8 cellular contexts compared by ENCODE assay signal in genomic region chr17:82734987-82735866, GRCh38. TPM values are rescaled to one million over a fixed set of nuclear protein-coding genes. Genes with fewer than 3 reads are reported as not detected.
DNase-seq lines count a peak whose midpoint lies in the region; ATAC-seq and TF ChIP-seq lines count a peak whose summit lies in the region.

TSS of gene FN3K (plus strand) at chr17:82735615. CDS start at chr17:82735637, 22 bp downstream.

- TF ChIP-seq CTCF in right lobe of liver (IDR thresholded peaks at IDR 0.05) = no peak

- H3K27me3 Mint-ChIP-seq in CD8-positive, alpha-beta memory T cell = no peaks in the 10 kb centered on the region
- H3K27me3 Mint-ChIP-seq in activated CD4-positive, alpha-beta T cell treated with anti-CD3 and anti-CD28 coated beads, Interleukin-2, amount 10 ng/mL, durations not matched to agents 7 days and 5 days = no peaks in the 10 kb centered on the region
- peaks cover 7 to 16% of the 10 kb centered on the region in 2 donors for H3K27me3 Mint-ChIP-seq in stimulated activated naive B cell treated with anti-CD40 and anti-IgM and Interleukin-4, amounts not matched to agents 10 μg/mL and 1 μg/mL and 100 μg/mL, for 72 hours

- no peaks in the 10 kb centered on the region for H3K9me3 ChIP-seq in CD8-positive, alpha-beta memory T cell (ENCODE audit: low read length)
- no peaks in the 10 kb centered on the region for H3K9me3 ChIP-seq in effector memory CD4-positive, alpha-beta T cell (ENCODE audit: control insufficient read depth, low read length)
- no peaks in the 10 kb centered on the region for H3K9me3 ChIP-seq in right lobe of liver

- in situ Hi-C loops in KBM-7 (cut with MboI; ENCODE audit: low pct_unique_long_range_greater_than_20kb, low sequenced_read_pairs) = no loop called here

- H3K36me3 ChIP-seq in CD8-positive, alpha-beta memory T cell (ENCODE audit: insufficient read depth, low read length) = peaks cover 5% of the 10 kb centered on the region
- H3K36me3 ChIP-seq in effector memory CD4-positive, alpha-beta T cell (ENCODE audit: control insufficient read depth, insufficient read depth, low read length) = no peaks in the 10 kb centered on the region
- H3K36me3 ChIP-seq in right lobe of liver = peaks cover 0 to 7% (median 0%) of the 10 kb centered on the region in 4 donors

- peak; percentile 39 for TF ChIP-seq POLR2A in right lobe of liver (IDR thresholded peaks at IDR 0.05)

- peaks cover 0 to 4% (median 0%) of the 10 kb centered on the region in 5 donors for H3K9me3 Mint-ChIP-seq in CD8-positive, alpha-beta memory T cell
- peaks cover 10% of the 10 kb centered on the region for H3K9me3 Mint-ChIP-seq in activated CD4-positive, alpha-beta T cell treated with anti-CD3 and anti-CD28 coated beads, Interleukin-2, amount 10 ng/mL, durations not matched to agents 7 days and 5 days
- H3K9me3 Mint-ChIP-seq in stimulated activated naive B cell treated with anti-CD40 and anti-IgM and Interleukin-4, amounts not matched to agents 10 μg/mL and 1 μg/mL and 100 μg/mL, for 72 hours = peaks cover 8 to 13% of the 10 kb centered on the region in 2 donors

- peak within 1 kb of the TSS in 1 of 8 donors; percentile 33 for H3K27ac Mint-ChIP-seq in CD8-positive, alpha-beta memory T cell
- no peak within 1 kb of the TSS for H3K27ac Mint-ChIP-seq in activated CD4-positive, alpha-beta T cell treated with anti-CD3 and anti-CD28 coated beads, Interleukin-2, amount 10 ng/mL, durations not matched to agents 7 days and 5 days
- H3K27ac Mint-ChIP-seq in stimulated activated naive B cell treated with anti-CD40 and anti-IgM and Interleukin-4, amounts not matched to agents 10 μg/mL and 1 μg/mL and 100 μg/mL, for 72 hours = no peak within 1 kb of the TSS

- peaks cover 2 to 20% (median 12%) of the 10 kb centered on the region in 3 donors for H3K36me3 Mint-ChIP-seq in CD8-positive, alpha-beta memory T cell
- peaks cover 33% of the 10 kb centered on the region for H3K36me3 Mint-ChIP-seq in activated CD4-positive, alpha-beta T cell treated with anti-CD3 and anti-CD28 coated beads, Interleukin-2, amount 10 ng/mL, durations not matched to agents 7 days and 5 days (ENCODE audit: low read depth)
- peaks cover 33 to 44% of the 10 kb centered on the region in 2 donors for H3K36me3 Mint-ChIP-seq in stimulated activated naive B cell treated with anti-CD40 and anti-IgM and Interleukin-4, amounts not matched to agents 10 μg/mL and 1 μg/mL and 100 μg/mL, for 72 hours

- peak within 1 kb of the TSS; percentile 31 for H3K27ac ChIP-seq in CD8-positive, alpha-beta memory T cell (ENCODE audit: low read depth, low read length)
- H3K27ac ChIP-seq in effector memory CD4-positive, alpha-beta T cell (ENCODE audit: insufficient read depth, low read length, poor library complexity, severe bottlenecking) = no peak within 1 kb of the TSS
- peak within 1 kb of the TSS; percentile 60 to 85 (median 74) for H3K27ac ChIP-seq in right lobe of liver

- no peaks in the 10 kb centered on the region for H3K27me3 ChIP-seq in CD8-positive, alpha-beta memory T cell (ENCODE audit: insufficient read depth, low read length, poor library complexity, severe bottlenecking)
- no peaks in the 10 kb centered on the region for H3K27me3 ChIP-seq in effector memory CD4-positive, alpha-beta T cell (replicated peaks; ENCODE audit: control insufficient read depth, insufficient read depth, low read length, poor library complexity, severe bottlenecking)
- H3K27me3 ChIP-seq in right lobe of liver = no peaks in the 10 kb centered on the region

- no peaks in the 10 kb centered on the region for H3K4me1 ChIP-seq in CD8-positive, alpha-beta memory T cell (ENCODE audit: insufficient read depth, low read length)
- no peaks in the 10 kb centered on the region for H3K4me1 ChIP-seq in effector memory CD4-positive, alpha-beta T cell (ENCODE audit: control insufficient read depth, insufficient read depth, low read length, poor library complexity, severe bottlenecking)
- peaks cover 0 to 27% (median 3%) of the 10 kb centered on the region in 4 donors for H3K4me1 ChIP-seq in right lobe of liver

- intact Hi-C loops in right lobe of liver (cut with DNase I) = no loop called here

- peaks cover 0 to 7% (median 2%) of the 10 kb centered on the region in 3 donors for H3K4me1 Mint-ChIP-seq in CD8-positive, alpha-beta memory T cell
- H3K4me1 Mint-ChIP-seq in activated CD4-positive, alpha-beta T cell treated with anti-CD3 and anti-CD28 coated beads, Interleukin-2, amount 10 ng/mL, durations not matched to agents 7 days and 5 days = no peaks in the 10 kb centered on the region
- H3K4me1 Mint-ChIP-seq in stimulated activated naive B cell treated with anti-CD40 and anti-IgM and Interleukin-4, amounts not matched to agents 10 μg/mL and 1 μg/mL and 100 μg/mL, for 72 hours = peaks cover 0 to 6% of the 10 kb centered on the region in 2 donors

- peak in 3 of 5 donors; percentile 24 to 38 (median 25) for DNase-seq in CD8-positive, alpha-beta memory T cell
- DNase-seq in KBM-7 (peak; percentile 53), right lobe of liver (peak; percentile 73 to 76 (median 74)), GDM1 (lab: John Stamatoyannopoulos, UW) (no peak)
- DNase-seq in activated CD4-positive, alpha-beta T cell treated with anti-CD3 and anti-CD28 coated beads, Interleukin-2, amount 10 ng/mL, durations not matched to agents 7 days and 5 days = no peak
- DNase-seq in effector memory CD4-positive, alpha-beta T cell = no peak
- no peak for DNase-seq in stimulated activated naive B cell treated with anti-CD40 and anti-IgM and Interleukin-4, amounts not matched to agents 10 μg/mL and 1 μg/mL and 100 μg/mL, for 72 hours

- peak; percentile 47 to 75 (median 65) for ATAC-seq in right lobe of liver
- peak; percentile 66 to 71 for ATAC-seq in stimulated activated naive B cell treated with anti-CD40 and anti-IgM and Interleukin-4, amounts not matched to agents 10 μg/mL and 1 μg/mL and 100 μg/mL, for 72 hours (replicated peaks)
- no peak for ATAC-seq in HG03354 (IDR thresholded peaks at IDR 0.05; ENCODE audit: poor library complexity, severe bottlenecking, unreplicated experiment)

- peak within 1 kb of the TSS; percentile 55 to 77 (median 71) for H3K4me3 Mint-ChIP-seq in CD8-positive, alpha-beta memory T cell
- H3K4me3 Mint-ChIP-seq in activated CD4-positive, alpha-beta T cell treated with anti-CD3 and anti-CD28 coated beads, Interleukin-2, amount 10 ng/mL, durations not matched to agents 7 days and 5 days = peak within 1 kb of the TSS; percentile 63
- peak within 1 kb of the TSS; percentile 10 to 64 for H3K4me3 Mint-ChIP-seq in stimulated activated naive B cell treated with anti-CD40 and anti-IgM and Interleukin-4, amounts not matched to agents 10 μg/mL and 1 μg/mL and 100 μg/mL, for 72 hours

- 18% methylated on average over 11 of the region's 101 CpGs for WGBS in right lobe of liver (ENCODE audit: insufficient coverage, low coverage, low lambda C conversion rate, missing lambda C conversion rate)

- POLR2A ChIA-PET in CD8-positive, alpha-beta memory T cell (lab: Charles Lee) = interaction anchor here (0.6 kb wide), 1 partner anchor 19 kb away, joined by 4 read pairs; the partner anchor contains the start of gene FN3KRP
- POLR2A ChIA-PET in activated CD4-positive, alpha-beta T cell treated with anti-CD3 and anti-CD28 coated beads, Interleukin-2, amount 10 ng/mL, durations not matched to agents 7 days and 5 days (lab: Charles Lee) = no interaction called here

- peak within 1 kb of the TSS; percentile 43 for H3K4me3 ChIP-seq in CD8-positive, alpha-beta memory T cell (ENCODE audit: low read length)
- peak within 1 kb of the TSS; percentile 54 for H3K4me3 ChIP-seq in effector memory CD4-positive, alpha-beta T cell (ENCODE audit: insufficient read depth, low read depth, low read length, poor library complexity, severe bottlenecking)
- peak within 1 kb of the TSS; percentile 46 to 72 (median 72) for H3K4me3 ChIP-seq in right lobe of liver

- CTCF ChIA-PET in CD8-positive, alpha-beta memory T cell (lab: Charles Lee) = no interaction called here
- CTCF ChIA-PET in activated CD4-positive, alpha-beta T cell treated with anti-CD3 and anti-CD28 coated beads, Interleukin-2, amount 10 ng/mL, durations not matched to agents 7 days and 5 days (lab: Charles Lee) = no interaction called here

RNA-seq across cellular contexts. Expression of gene FN3K, which starts in this region (rescaled TPM):
- 1 to 10 TPM; 1.3 to 2.3 TPM for total RNA-seq in CD8-positive, alpha-beta memory T cell
- 0.79 TPM for polyA plus RNA-seq in CD8-positive, alpha-beta memory T cell
- total RNA-seq in activated CD4-positive, alpha-beta T cell treated with anti-CD3 and anti-CD28 coated beads, Interleukin-2, amount 10 ng/mL, durations not matched to agents 7 days and 5 days = 1 to 10 TPM; 2.0 to 4.2 TPM
- 10 to 100 TPM; 29.6 to 61.6 (median 45.5) TPM for total RNA-seq in right lobe of liver

Comparison
In these comparisons a context has a peak if more than half of its experiments do, and no peak if none do; other contexts are left out.
1. RNA of gene FN3K (total RNA-seq): 29.6 to 61.6 TPM in right lobe of liver; 2.0 to 4.2 TPM in activated CD4-positive, alpha-beta T cell treated with anti-CD3 and anti-CD28 coated beads, Interleukin-2, amount 10 ng/mL, durations not matched to agents 7 days and 5 days and 1.3 to 2.3 TPM in CD8-positive, alpha-beta memory T cell; every median in the first group is over 4 times any median in the second.
2. DNase-seq: peak in CD8-positive, alpha-beta memory T cell (3 of 5), KBM-7 (single experiment) and right lobe of liver (3 of 3); none in activated CD4-positive, alpha-beta T cell treated with anti-CD3 and anti-CD28 coated beads, Interleukin-2, amount 10 ng/mL, durations not matched to agents 7 days and 5 days (single experiment), effector memory CD4-positive, alpha-beta T cell (0 of 3), stimulated activated naive B cell treated with anti-CD40 and anti-IgM and Interleukin-4, amounts not matched to agents 10 μg/mL and 1 μg/mL and 100 μg/mL, for 72 hours (single experiment) and GDM1 (single experiment).
3. Peak in every context shown above with its lines, with median percentiles within 50 percentile points of each other: H3K4me3 ChIP-seq and H3K4me3 Mint-ChIP-seq.